24 cellular contexts compared by ENCODE assay signal in genomic region chr2:147621656-147622197, GRCh38.
DNase-seq lines count a peak whose midpoint lies in the region; TF ChIP-seq lines count a peak whose summit lies in the region.
"Had no signal": no experiment of that assay in that cellular context is flagged by ENCODE, and none has a peak within 500 bp of the region (broad histone marks: within the 10 kb centered on the region; RNA-seq: fewer than 3 reads in every experiment).

No MANE protein-coding gene starts in this region.

- no peaks in the 10 kb centered on the region for H3K9me3 Mint-ChIP-seq in activated naive CD4-positive, alpha-beta T cell treated with anti-CD3 and anti-CD28 coated beads, Interleukin-2, amount 50 U/mL, for 24 hours
- H3K9me3 Mint-ChIP-seq in activated naive CD4-positive, alpha-beta T cell treated with anti-CD3 and anti-CD28 coated beads, Interleukin-2, amount 10 ng/mL, durations not matched to agents 7 days and 5 days: peaks cover 3% of the 10 kb centered on the region
- H3K9me3 Mint-ChIP-seq in mesothelial cell of epicardium: no peaks in the 10 kb centered on the region
- H3K9me3 Mint-ChIP-seq in CD4-positive, alpha-beta memory T cell: no peaks in the 10 kb centered on the region
- H3K9me3 Mint-ChIP-seq: CD4-positive, alpha-beta T cell had no signal

- no peak overlapping the region for H3K4me3 Mint-ChIP-seq in activated naive CD4-positive, alpha-beta T cell treated with anti-CD3 and anti-CD28 coated beads, Interleukin-2, amount 50 U/mL, for 24 hours
- no peak overlapping the region for H3K4me3 Mint-ChIP-seq in activated naive CD4-positive, alpha-beta T cell treated with anti-CD3 and anti-CD28 coated beads, Interleukin-2, amount 10 ng/mL, durations not matched to agents 7 days and 5 days
- no peak overlapping the region for H3K4me3 Mint-ChIP-seq in mesothelial cell of epicardium
- no peak overlapping the region for H3K4me3 Mint-ChIP-seq in CD4-positive, alpha-beta memory T cell
- H3K4me3 Mint-ChIP-seq: B cell; CD4-positive, alpha-beta T cell had no signal

- H3K36me3 Mint-ChIP-seq in activated naive CD4-positive, alpha-beta T cell treated with anti-CD3 and anti-CD28 coated beads, Interleukin-2, amount 50 U/mL, for 24 hours: no peaks in the 10 kb centered on the region
- no peaks in the 10 kb centered on the region for H3K36me3 Mint-ChIP-seq in activated naive CD4-positive, alpha-beta T cell treated with anti-CD3 and anti-CD28 coated beads, Interleukin-2, amount 10 ng/mL, durations not matched to agents 7 days and 5 days
- no peaks in the 10 kb centered on the region for H3K36me3 Mint-ChIP-seq in mesothelial cell of epicardium
- H3K36me3 Mint-ChIP-seq in CD4-positive, alpha-beta memory T cell: no peaks in the 10 kb centered on the region
- H3K36me3 Mint-ChIP-seq: CD8-positive, alpha-beta memory T cell had no signal

- POLR2A ChIA-PET in CD4-positive, alpha-beta memory T cell (lab: Charles Lee; ENCODE audit: partially characterized antibody): interaction anchor here (0.9 to 1.5 kb wide), 2 partner anchors 13 to 42 kb away, joined by 4 to 9 read pairs; no protein-coding TSS in a partner anchor

- DNase-seq in activated naive CD4-positive, alpha-beta T cell treated with anti-CD3 and anti-CD28 coated beads, Interleukin-2, amount 10 ng/mL, durations not matched to agents 7 days and 5 days: no peak
- DNase-seq in NCI-H2227 (lab: John Stamatoyannopoulos, UW; ENCODE audit: unreplicated experiment) (peak; percentile 86), mesothelial cell of epicardium (ENCODE audit: low spot score in 2 of 2, unreplicated experiment in 2 of 2) (no peak), foreskin melanocyte (no peak)
- no peak for DNase-seq in CD4-positive, alpha-beta memory T cell
- no peak for DNase-seq in effector CD4-positive, alpha-beta T cell
- DNase-seq: AML-193; CD4-positive, alpha-beta T cell; CD8-positive, alpha-beta memory T cell; COR-L47; DMS 273 treated with DMSO at 0.1 percent for 48 hours; DMS153; DMS53; DMS79; DND-41; EL; GDM1 had no signal

- H3K4me3 ChIP-seq in CD4-positive, alpha-beta memory T cell (ENCODE audit: low read length in 2 of 2): no peak overlapping the region
- H3K4me3 ChIP-seq: A549; BLaER1 treated with 17β-estradiol and CSF1 and Interleukin-3, amounts not matched to agents 10 nM and 100 nM; GM12878 had no signal

- peak overlapping the region; percentile 2 for H3K27ac Mint-ChIP-seq in activated naive CD4-positive, alpha-beta T cell treated with anti-CD3 and anti-CD28 coated beads, Interleukin-2, amount 50 U/mL, for 24 hours
- no peak overlapping the region for H3K27ac Mint-ChIP-seq in activated naive CD4-positive, alpha-beta T cell treated with anti-CD3 and anti-CD28 coated beads, Interleukin-2, amount 10 ng/mL, durations not matched to agents 7 days and 5 days
- H3K27ac Mint-ChIP-seq in mesothelial cell of epicardium: peak overlapping the region; percentile 9
- H3K27ac Mint-ChIP-seq in CD4-positive, alpha-beta memory T cell: no peak overlapping the region
- H3K27ac Mint-ChIP-seq: B cell; CD4-positive, alpha-beta T cell; CD8-positive, alpha-beta memory T cell had no signal

- TF ChIP-seq CTCF in mesothelial cell of epicardium (IDR thresholded peaks at IDR 0.05; ENCODE audit: unreplicated experiment): no peak

- no peaks in the 10 kb centered on the region for H3K36me3 ChIP-seq in CD4-positive, alpha-beta memory T cell (ENCODE audit: insufficient read depth, low read length)
- H3K36me3 ChIP-seq: BLaER1 treated with 17β-estradiol and CSF1 and Interleukin-3, amounts not matched to agents 10 nM and 100 nM had no signal

- H3K4me1 Mint-ChIP-seq in activated naive CD4-positive, alpha-beta T cell treated with anti-CD3 and anti-CD28 coated beads, Interleukin-2, amount 50 U/mL, for 24 hours: peaks cover 29% of the 10 kb centered on the region
- peaks cover 26% of the 10 kb centered on the region for H3K4me1 Mint-ChIP-seq in activated naive CD4-positive, alpha-beta T cell treated with anti-CD3 and anti-CD28 coated beads, Interleukin-2, amount 10 ng/mL, durations not matched to agents 7 days and 5 days
- H3K4me1 Mint-ChIP-seq in mesothelial cell of epicardium: peaks cover 22% of the 10 kb centered on the region
- H3K4me1 Mint-ChIP-seq in CD4-positive, alpha-beta memory T cell: peaks cover 6 to 25% (median 17%) of the 10 kb centered on the region in 4 donors

- CTCF ChIA-PET in activated naive CD4-positive, alpha-beta T cell treated with anti-CD3 and anti-CD28 coated beads, Interleukin-2, amount 10 ng/mL, durations not matched to agents 7 days and 5 days (lab: Charles Lee): no interaction called here
- CTCF ChIA-PET in CD4-positive, alpha-beta memory T cell (lab: Charles Lee; ENCODE audit: partially characterized antibody): no interaction called here

- H3K27ac ChIP-seq in CD4-positive, alpha-beta memory T cell (ENCODE audit: low read depth, low read length): no peak overlapping the region
- H3K27ac ChIP-seq: 22Rv1; A549; BLaER1 treated with 17β-estradiol and CSF1 and Interleukin-3, amounts not matched to agents 10 nM and 100 nM; C4-2B had no signal

- no peaks in the 10 kb centered on the region for H3K9me3 ChIP-seq in CD4-positive, alpha-beta memory T cell (ENCODE audit: control insufficient read depth in 1 of 2, low read length in 2 of 2)
- H3K9me3 ChIP-seq: A549 had no signal

- no peaks in the 10 kb centered on the region for H3K27me3 ChIP-seq in CD4-positive, alpha-beta memory T cell (ENCODE audit: insufficient read depth, low read length)
- H3K27me3 ChIP-seq: BLaER1 treated with 17β-estradiol and CSF1 and Interleukin-3, amounts not matched to agents 10 nM and 100 nM had no signal

- intact Hi-C loops in CD4-positive, alpha-beta memory T cell (cut with micrococcal nuclease): loop anchor here (2.0 to 10.0 kb wide), 3 partner anchors 41 to 223 kb away; partner anchors contain the start of gene ACVR2A

- peaks cover 22% of the 10 kb centered on the region for H3K4me1 ChIP-seq in CD4-positive, alpha-beta memory T cell (ENCODE audit: insufficient read depth, low read length)
- H3K4me1 ChIP-seq: A549 had no signal

- no peaks in the 10 kb centered on the region for H3K27me3 Mint-ChIP-seq in activated naive CD4-positive, alpha-beta T cell treated with anti-CD3 and anti-CD28 coated beads, Interleukin-2, amount 50 U/mL, for 24 hours
- no peaks in the 10 kb centered on the region for H3K27me3 Mint-ChIP-seq in activated naive CD4-positive, alpha-beta T cell treated with anti-CD3 and anti-CD28 coated beads, Interleukin-2, amount 10 ng/mL, durations not matched to agents 7 days and 5 days
- H3K27me3 Mint-ChIP-seq in mesothelial cell of epicardium (ENCODE audit: low read depth): no peaks in the 10 kb centered on the region
- no peaks in the 10 kb centered on the region for H3K27me3 Mint-ChIP-seq in CD4-positive, alpha-beta memory T cell
- H3K27me3 Mint-ChIP-seq: B cell; CD4-positive, alpha-beta T cell; CD8-positive, alpha-beta memory T cell had no signal

Comparison
In these comparisons a context has a peak if more than half of its experiments do, and no peak if none do; other contexts are left out.
1. H3K27ac Mint-ChIP-seq: peak in activated naive CD4-positive, alpha-beta T cell treated with anti-CD3 and anti-CD28 coated beads, Interleukin-2, amount 50 U/mL, for 24 hours (single experiment) and mesothelial cell of epicardium (single experiment); none in activated naive CD4-positive, alpha-beta T cell treated with anti-CD3 and anti-CD28 coated beads, Interleukin-2, amount 10 ng/mL, durations not matched to agents 7 days and 5 days (single experiment) and CD4-positive, alpha-beta memory T cell (0 of 7).